1 cellular context compared by ENCODE assay signal in the genomic region with DNA sequence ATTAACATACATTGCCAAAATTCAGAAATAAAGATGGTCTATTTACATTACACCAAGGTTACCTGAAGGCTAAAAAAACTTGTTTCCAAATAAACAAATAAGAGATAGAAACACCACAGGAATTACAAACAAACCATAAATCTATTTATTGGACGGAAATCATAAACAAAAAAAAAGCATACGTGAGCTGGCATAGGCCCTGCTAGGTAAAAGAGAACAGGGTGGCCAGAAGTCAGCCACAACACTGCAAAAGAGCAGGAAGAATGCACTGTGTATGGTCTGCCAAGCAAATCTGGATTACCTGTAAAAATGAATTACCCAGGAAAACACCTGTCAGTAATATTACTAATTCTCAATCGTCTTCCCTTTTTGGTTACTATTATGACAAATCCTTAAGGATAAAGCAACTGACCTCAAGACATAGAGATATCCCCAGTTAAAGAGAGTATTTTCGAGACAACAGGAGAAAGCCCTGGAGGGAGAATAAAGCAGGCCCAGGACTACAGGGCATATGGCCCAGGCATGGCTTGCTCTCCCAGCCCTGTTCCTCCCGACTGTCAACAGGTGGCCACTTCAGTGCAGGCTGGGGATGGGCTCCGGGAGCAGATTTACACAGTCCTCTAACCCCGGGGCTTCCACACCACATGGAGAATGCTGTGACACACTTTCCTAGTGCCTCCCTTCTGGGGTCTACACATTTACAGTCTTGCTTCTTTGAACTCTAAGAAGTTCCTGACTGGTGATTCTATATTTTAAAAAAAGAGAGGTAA.
TF ChIP-seq lines count a peak whose summit lies in the region.

No MANE protein-coding gene starts in this region.

TF ChIP-seq in HepG2, 621 proteins besides CTCF, POLR2A, EP300 and RAD21 (continued from another document):
- TF ChIP-seq, protein P1, sequence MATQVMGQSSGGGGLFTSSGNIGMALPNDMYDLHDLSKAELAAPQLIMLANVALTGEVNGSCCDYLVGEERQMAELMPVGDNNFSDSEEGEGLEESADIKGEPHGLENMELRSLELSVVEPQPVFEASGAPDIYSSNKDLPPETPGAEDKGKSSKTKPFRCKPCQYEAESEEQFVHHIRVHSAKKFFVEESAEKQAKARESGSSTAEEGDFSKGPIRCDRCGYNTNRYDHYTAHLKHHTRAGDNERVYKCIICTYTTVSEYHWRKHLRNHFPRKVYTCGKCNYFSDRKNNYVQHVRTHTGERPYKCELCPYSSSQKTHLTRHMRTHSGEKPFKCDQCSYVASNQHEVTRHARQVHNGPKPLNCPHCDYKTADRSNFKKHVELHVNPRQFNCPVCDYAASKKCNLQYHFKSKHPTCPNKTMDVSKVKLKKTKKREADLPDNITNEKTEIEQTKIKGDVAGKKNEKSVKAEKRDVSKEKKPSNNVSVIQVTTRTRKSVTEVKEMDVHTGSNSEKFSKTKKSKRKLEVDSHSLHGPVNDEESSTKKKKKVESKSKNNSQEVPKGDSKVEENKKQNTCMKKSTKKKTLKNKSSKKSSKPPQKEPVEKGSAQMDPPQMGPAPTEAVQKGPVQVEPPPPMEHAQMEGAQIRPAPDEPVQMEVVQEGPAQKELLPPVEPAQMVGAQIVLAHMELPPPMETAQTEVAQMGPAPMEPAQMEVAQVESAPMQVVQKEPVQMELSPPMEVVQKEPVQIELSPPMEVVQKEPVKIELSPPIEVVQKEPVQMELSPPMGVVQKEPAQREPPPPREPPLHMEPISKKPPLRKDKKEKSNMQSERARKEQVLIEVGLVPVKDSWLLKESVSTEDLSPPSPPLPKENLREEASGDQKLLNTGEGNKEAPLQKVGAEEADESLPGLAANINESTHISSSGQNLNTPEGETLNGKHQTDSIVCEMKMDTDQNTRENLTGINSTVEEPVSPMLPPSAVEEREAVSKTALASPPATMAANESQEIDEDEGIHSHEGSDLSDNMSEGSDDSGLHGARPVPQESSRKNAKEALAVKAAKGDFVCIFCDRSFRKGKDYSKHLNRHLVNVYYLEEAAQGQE (IDR thresholded peaks at IDR 0.05; ENCODE audit: borderline replicate concordance in 1 of 2, low read depth in 1 of 2, low read length in 2 of 2): no peak
- TF ChIP-seq REXO4 (CRISPR knock-in tag; IDR thresholded peaks at IDR 0.05; ENCODE audit: borderline replicate concordance) (no peak), STAG1 (CRISPR knock-in tag; IDR thresholded peaks at IDR 0.05) (no peak), SCMH1 (CRISPR knock-in tag; IDR thresholded peaks at IDR 0.05; ENCODE audit: borderline replicate concordance) (no peak), KAT8 (CRISPR knock-in tag; IDR thresholded peaks at IDR 0.05) (no peak), ZNF207 (IDR thresholded peaks at IDR 0.05; ENCODE audit: borderline replicate concordance) (no peak)
